Comparison of ENCODE assay signal across 29 cellular contexts in genomic region chr10:86164912-86165311, GRCh38.
"Had no signal": no experiment of that assay in that cellular context is flagged by ENCODE, and none has a peak within 500 bp of the region (broad histone marks: within the 10 kb centered on the region; RNA-seq: fewer than 3 reads in every experiment).

No MANE protein-coding gene starts in this region.

- H3K4me3 Mint-ChIP-seq: activated CD4-positive, alpha-beta T cell treated with anti-CD3 and anti-CD28 coated beads, Interleukin-2, amount 10 ng/mL, durations not matched to agents 7 days and 5 days; activated CD8-positive, alpha-beta T cell treated with anti-CD3 and anti-CD28 coated beads, Interleukin-2, amount 10 ng/mL, durations not matched to agents 7 days and 5 days; activated T-cell treated with anti-CD3 and anti-CD28 coated beads, Interleukin-2, amount 50 U/mL, for 4 hours; activated T-helper 1 cell treated with anti-CD3 and anti-CD28 coated beads, Interleukin-12 subunit alpha, Interleukin-12 subunit beta, Interleukin-2, Interleukin-4 antibody, amounts not matched to agents 30 ng/mL and 10 ng/mL and 1 ng/mL, durations not matched to agents 14 hours and 24 hours and 36 hours; brain; T-helper 1 cell treated with Interleukin-12 subunit alpha and Interleukin-12 subunit beta and Interleukin-4 antibody, amounts not matched to agents 30 μg/mL and 1 μg/mL, for 36 hours; T-helper 2 cell treated with Interferon-gamma antibody and Interleukin-4, amounts not matched to agents 5 μg/mL and 100 μg/mL, for 36 hours had no signal

- H3K27me3 Mint-ChIP-seq: activated CD4-positive, alpha-beta T cell treated with anti-CD3 and anti-CD28 coated beads, Interleukin-2, amount 10 ng/mL, durations not matched to agents 7 days and 5 days had no signal

- H3K9me3 Mint-ChIP-seq: activated CD4-positive, alpha-beta T cell treated with anti-CD3 and anti-CD28 coated beads, Interleukin-2, amount 10 ng/mL, durations not matched to agents 7 days and 5 days; activated naive CD4-positive, alpha-beta T cell treated with anti-CD3 and anti-CD28 coated beads, Interleukin-2, amount 50 U/mL, for 72 hours; activated T-cell treated with anti-CD3 and anti-CD28 coated beads, Interleukin-2, amount 50 U/mL, for 4 hours; activated T-helper 1 cell treated with anti-CD3 and anti-CD28 coated beads, Interleukin-12 subunit alpha, Interleukin-12 subunit beta, Interleukin-2, Interleukin-4 antibody, amounts not matched to agents 30 ng/mL and 10 ng/mL and 1 ng/mL, durations not matched to agents 14 hours and 24 hours and 36 hours; brain; T-helper 1 cell treated with Interleukin-12 subunit alpha and Interleukin-12 subunit beta and Interleukin-4 antibody, amounts not matched to agents 30 μg/mL and 1 μg/mL, for 36 hours; T-helper 2 cell treated with Interferon-gamma antibody and Interleukin-4, amounts not matched to agents 5 μg/mL and 100 μg/mL, for 36 hours had no signal

- H3K4me1 ChIP-seq: adrenal gland, SJSA1 had no signal

- H3K4me1 Mint-ChIP-seq: activated CD4-positive, alpha-beta T cell treated with anti-CD3 and anti-CD28 coated beads, Interleukin-2, amount 10 ng/mL, durations not matched to agents 7 days and 5 days had no signal

- H3K36me3 ChIP-seq: adrenal gland, MG63, SJSA1 had no signal

- ATAC-seq: activated CD8-positive, alpha-beta T cell treated with anti-CD3 and anti-CD28 coated beads, Interleukin-2, amount 10 ng/mL, durations not matched to agents 7 days and 5 days; activated naive CD4-positive, alpha-beta T cell treated with anti-CD3 and anti-CD28 coated beads, Interleukin-2, amount 50 U/mL, for 72 hours; activated T-cell treated with anti-CD3 and anti-CD28 coated beads, Interleukin-2, amount 50 U/mL, for 4 hours; Panc1 had no signal

- DNase-seq: activated CD4-positive, alpha-beta T cell treated with anti-CD3 and anti-CD28 coated beads, Interleukin-2, amount 10 ng/mL, durations not matched to agents 7 days and 5 days; activated CD4-positive, alpha-beta T cell treated with anti-CD3 and anti-CD28 coated beads, Interleukin-2, amount 50 U/mL, for 48 hours; activated CD8-positive, alpha-beta T cell treated with anti-CD3 and anti-CD28 coated beads, Interleukin-2, amount 10 ng/mL, durations not matched to agents 7 days and 5 days; activated naive CD4-positive, alpha-beta T cell; activated T-cell treated with anti-CD3 and anti-CD28 coated beads for 4 hours; activated T-cell treated with anti-CD3 and anti-CD28 coated beads, Interleukin-2, amount 50 U/mL, for 4 hours; adrenal gland; Kasumi-1; KG1; MG63; NCI-H1048; NCI-H1105 treated with DMSO at 0.1 percent for 48 hours; NCI-H1436; NCI-H1694; NCI-H1930; NCI-H2081 treated with DMSO at 0.1 percent for 48 hours; NCI-H226; NCI-H446 treated with DMSO at 0.1 percent for 48 hours; NCI-H524 treated with DMSO at 0.1 percent for 48 hours; RPMI8226; SHP77 treated with DMSO at 0.1 percent for 48 hours; SK-N-SH had no signal

- H3K27me3 ChIP-seq: adrenal gland, MG63, SJSA1 had no signal

- H3K4me3 ChIP-seq: adrenal gland, MG63, SJSA1 had no signal

- H3K36me3 Mint-ChIP-seq: activated naive CD4-positive, alpha-beta T cell treated with anti-CD3 and anti-CD28 coated beads, Interleukin-2, amount 50 U/mL, for 72 hours; brain had no signal

- H3K27ac Mint-ChIP-seq: activated CD4-positive, alpha-beta T cell treated with anti-CD3 and anti-CD28 coated beads, Interleukin-2, amount 10 ng/mL, durations not matched to agents 7 days and 5 days; activated CD8-positive, alpha-beta T cell treated with anti-CD3 and anti-CD28 coated beads, Interleukin-2, amount 10 ng/mL, durations not matched to agents 7 days and 5 days; activated T-helper 1 cell treated with anti-CD3 and anti-CD28 coated beads, Interleukin-12 subunit alpha, Interleukin-12 subunit beta, Interleukin-2, Interleukin-4 antibody, amounts not matched to agents 30 ng/mL and 10 ng/mL and 1 ng/mL, durations not matched to agents 14 hours and 24 hours and 36 hours; brain; T-helper 1 cell treated with Interleukin-12 subunit alpha and Interleukin-12 subunit beta and Interleukin-4 antibody, amounts not matched to agents 30 μg/mL and 1 μg/mL, for 36 hours; T-helper 2 cell treated with Interferon-gamma antibody and Interleukin-4, amounts not matched to agents 5 μg/mL and 100 μg/mL, for 36 hours had no signal

- H3K27ac ChIP-seq: adrenal gland, SJSA1 had no signal

- H3K9me3 ChIP-seq: adrenal gland, MG63, SJSA1, SK-N-SH had no signal
